ENCODE assay signal across 30 cellular contexts in genomic region chr16:26316683-26317464, GRCh38.
DNase-seq lines count a peak whose midpoint lies in the region; ATAC-seq and FAIRE-seq lines count a peak whose summit lies in the region.
"Had no signal": no experiment of that assay in that cellular context is flagged by ENCODE, and none has a peak within 500 bp of the region (broad histone marks: within the 10 kb centered on the region; RNA-seq: fewer than 3 reads in every experiment).

No MANE protein-coding gene starts in this region.

- no peaks in the 10 kb centered on the region for H3K36me3 Mint-ChIP-seq in activated CD4-positive, alpha-beta T cell treated with anti-CD3 and anti-CD28 coated beads for 36 hours (ENCODE audit: low read depth)
- H3K36me3 Mint-ChIP-seq: stimulated activated effector memory CD8-positive, alpha-beta T cell treated with anti-CD3 and anti-CD28 coated beads, Interleukin-12 subunit alpha, Interleukin-12 subunit beta, amount 100 ng/mL, for 72 hours had no signal

- CTCF ChIA-PET in activated CD4-positive, alpha-beta T cell treated with anti-CD3 and anti-CD28 coated beads for 36 hours (lab: Charles Lee): no interaction called here

- POLR2A ChIA-PET in activated CD4-positive, alpha-beta T cell treated with anti-CD3 and anti-CD28 coated beads for 36 hours (lab: Charles Lee): no interaction called here

- no peaks in the 10 kb centered on the region for H3K9me3 Mint-ChIP-seq in activated CD4-positive, alpha-beta T cell treated with anti-CD3 and anti-CD28 coated beads for 36 hours (ENCODE audit: low read depth)
- H3K9me3 Mint-ChIP-seq: stimulated activated effector memory CD8-positive, alpha-beta T cell treated with anti-CD3 and anti-CD28 coated beads, Interleukin-12 subunit alpha, Interleukin-12 subunit beta, amount 100 ng/mL, for 72 hours; T-helper 2 cell treated with Interferon-gamma antibody and Interleukin-4, amounts not matched to agents 5 μg/mL and 100 μg/mL, for 36 hours had no signal

- H3K27ac Mint-ChIP-seq in activated CD4-positive, alpha-beta T cell treated with anti-CD3 and anti-CD28 coated beads for 36 hours: no peak overlapping the region
- H3K27ac Mint-ChIP-seq: activated CD8-positive, alpha-beta T cell treated with anti-CD3 and anti-CD28 coated beads for 36 hours; B cell; stimulated activated effector memory CD8-positive, alpha-beta T cell treated with anti-CD3 and anti-CD28 coated beads, Interleukin-12 subunit alpha, Interleukin-12 subunit beta, amount 100 ng/mL, for 72 hours; T-helper 2 cell treated with Interferon-gamma antibody and Interleukin-4, amounts not matched to agents 5 μg/mL and 100 μg/mL, for 36 hours had no signal

- peak overlapping the region; percentile 1 for H3K27ac ChIP-seq in angular gyrus (ENCODE audit: low read depth, low read length)
- H3K27ac ChIP-seq: adrenal gland, left ventricle myocardium inferior, psoas muscle, RWPE1, thoracic aorta had no signal

- ATAC-seq in activated CD4-positive, alpha-beta T cell treated with anti-CD3 and anti-CD28 coated beads for 36 hours: no peak
- no peak for ATAC-seq in GM18867 (IDR thresholded peaks at IDR 0.05; ENCODE audit: unreplicated experiment)
- no peak for ATAC-seq in stimulated activated naive CD8-positive, alpha-beta T cell treated with anti-CD3 and anti-CD28 coated beads, Interleukin-15, Interleukin-2, amounts not matched to agents 100 U/mL and 50 U/mL, for 24 hours
- ATAC-seq: activated CD8-positive, alpha-beta T cell treated with anti-CD3 and anti-CD28 coated beads for 36 hours; mucosa of descending colon; psoas muscle; stimulated activated effector memory CD8-positive, alpha-beta T cell treated with anti-CD3 and anti-CD28 coated beads, Interleukin-12 subunit alpha, Interleukin-12 subunit beta, amount 100 ng/mL, for 72 hours had no signal

- no peaks in the 10 kb centered on the region for H3K4me1 Mint-ChIP-seq in activated CD4-positive, alpha-beta T cell treated with anti-CD3 and anti-CD28 coated beads for 36 hours
- H3K4me1 Mint-ChIP-seq: B cell; stimulated activated effector memory CD8-positive, alpha-beta T cell treated with anti-CD3 and anti-CD28 coated beads, Interleukin-12 subunit alpha, Interleukin-12 subunit beta, amount 100 ng/mL, for 72 hours had no signal

- DNase-seq in activated CD4-positive, alpha-beta T cell treated with anti-CD3 and anti-CD28 coated beads for 36 hours: peak; percentile 6
- no peak for DNase-seq in activated CD4-positive, alpha-beta T cell treated with anti-CD3 and anti-CD28 coated beads, Interleukin-2, amount 50 U/mL, for 1 hour
- DNase-seq in inferior parietal cortex (ENCODE audit: extremely low spot score): peak; percentile 24
- DNase-seq in superior temporal gyrus (ENCODE audit: extremely low spot score): peak; percentile 54
- DNase-seq in stimulated activated naive CD8-positive, alpha-beta T cell treated with anti-CD3 and anti-CD28 coated beads, Interleukin-15, Interleukin-2, amounts not matched to agents 100 U/mL and 50 U/mL, for 24 hours: no peak
- DNase-seq in frontal cortex (ENCODE audit: low spot score in 2 of 2): no peak
- DNase-seq: 8988T; activated CD8-positive, alpha-beta T cell treated with anti-CD3 and anti-CD28 coated beads for 36 hours; activated gamma-delta T cell treated with Interleukin-2 at 50 U/mL for 16 hours; activated T-cell treated with anti-CD3 and anti-CD28 coated beads for 4 hours; adrenal gland; cortex of kidney; DMS79; glutamatergic neuron; KBM-7; left ventricle myocardium inferior; mucosa of descending colon; NCI-H146; NCI-H524 treated with DMSO at 0.1 percent for 48 hours; psoas muscle had no signal

- peaks cover 16% of the 10 kb centered on the region for H3K27me3 Mint-ChIP-seq in activated CD4-positive, alpha-beta T cell treated with anti-CD3 and anti-CD28 coated beads for 36 hours

- intact Hi-C loops in activated CD4-positive, alpha-beta T cell treated with anti-CD3 and anti-CD28 coated beads for 36 hours (cut with DNase I, micrococcal nuclease): no loop called here

- no peak for FAIRE-seq in frontal cortex (lab: Jason Lieb, UNC)
- FAIRE-seq: bronchial epithelial cell, endothelial cell of umbilical vein, GM12891 had no signal

- no peak overlapping the region for H3K4me3 Mint-ChIP-seq in activated CD4-positive, alpha-beta T cell treated with anti-CD3 and anti-CD28 coated beads for 36 hours
- H3K4me3 Mint-ChIP-seq: activated CD8-positive, alpha-beta T cell treated with anti-CD3 and anti-CD28 coated beads for 36 hours; B cell; stimulated activated effector memory CD8-positive, alpha-beta T cell treated with anti-CD3 and anti-CD28 coated beads, Interleukin-12 subunit alpha, Interleukin-12 subunit beta, amount 100 ng/mL, for 72 hours; T-helper 2 cell treated with Interferon-gamma antibody and Interleukin-4, amounts not matched to agents 5 μg/mL and 100 μg/mL, for 36 hours had no signal

Comparison
In these comparisons a context has a peak if more than half of its experiments do, and no peak if none do; other contexts are left out.
1. DNase-seq: peak in activated CD4-positive, alpha-beta T cell treated with anti-CD3 and anti-CD28 coated beads for 36 hours (single experiment), inferior parietal cortex (single experiment) and superior temporal gyrus (single experiment); none in activated CD4-positive, alpha-beta T cell treated with anti-CD3 and anti-CD28 coated beads, Interleukin-2, amount 50 U/mL, for 1 hour (single experiment), stimulated activated naive CD8-positive, alpha-beta T cell treated with anti-CD3 and anti-CD28 coated beads, Interleukin-15, Interleukin-2, amounts not matched to agents 100 U/mL and 50 U/mL, for 24 hours (single experiment) and frontal cortex (0 of 2).